Comparison of ENCODE assay signal across 18 cellular contexts in the genomic region with DNA sequence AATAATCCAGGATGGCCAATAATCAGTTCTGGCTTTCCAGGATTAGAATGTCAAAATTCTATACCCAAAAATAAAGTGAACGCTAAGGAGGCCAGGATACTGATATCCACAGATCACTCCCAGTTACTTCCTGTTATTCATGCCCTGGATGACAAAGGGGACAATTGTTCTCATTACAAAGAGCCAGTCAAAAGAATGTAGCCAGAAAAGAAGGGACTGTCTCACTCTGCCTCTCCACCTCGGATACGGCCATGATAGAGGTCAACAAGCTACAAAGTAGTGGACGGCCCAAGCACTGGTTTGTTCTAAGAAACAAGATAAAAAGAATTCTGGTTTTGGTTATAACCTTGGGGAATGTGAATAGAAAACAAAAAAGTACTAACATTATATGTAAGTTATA.
DNase-seq lines count a peak whose midpoint lies in the region; ATAC-seq and TF ChIP-seq lines count a peak whose summit lies in the region.
"Had no signal": no experiment of that assay in that cellular context is flagged by ENCODE, and none has a peak within 500 bp of the region (broad histone marks: within the 10 kb centered on the region; RNA-seq: fewer than 3 reads in every experiment).

No MANE protein-coding gene starts in this region.

- peaks cover 10% of the 10 kb centered on the region; the same call in 1 of the 2 replicates for H3K4me1 ChIP-seq in HUES48 (ENCODE audit: control insufficient read depth, insufficient read depth, low read length)

- no peaks in the 10 kb centered on the region for H3K27me3 ChIP-seq in HUES48 (ENCODE audit: control insufficient read depth, insufficient read depth, low read length)

- no peak for ATAC-seq in GM21367 (IDR thresholded peaks at IDR 0.05; ENCODE audit: unreplicated experiment)
- ATAC-seq in GM19463 (IDR thresholded peaks at IDR 0.05; ENCODE audit: unreplicated experiment), result no peak
- no peak for ATAC-seq in GM18498 (IDR thresholded peaks at IDR 0.05; ENCODE audit: unreplicated experiment)
- ATAC-seq: activated T-cell treated with anti-CD3 and anti-CD28 coated beads, Interleukin-2, amount 50 U/mL, for 72 hours had no signal

- H3K4me1 Mint-ChIP-seq in chondrocyte (ENCODE audit: low read depth), result peaks cover 2% of the 10 kb centered on the region
- H3K4me1 Mint-ChIP-seq: activated CD4-positive, alpha-beta memory T cell treated with anti-CD3 and anti-CD28 coated beads, Interleukin-2, amount 10 ng/mL, durations not matched to agents 7 days and 5 days; central memory CD8-positive, alpha-beta T cell had no signal

- DNase-seq in chondrocyte (ENCODE audit: low spot score) (no peak), lung microvascular endothelial cell (ENCODE audit: low read depth in 2 of 2) (peak; percentile 20 to 65), substantia nigra (lab: John Stamatoyannopoulos, UW) (peak in 11 of 49 donors; percentile 7 to 60 (median 16))
- no peak for DNase-seq in stimulated activated CD8-positive, alpha-beta memory T cell treated with anti-CD3 and anti-CD28 coated beads, Interleukin-4, amount 100 ng/mL, for 48 hours
- DNase-seq: activated CD4-positive, alpha-beta memory T cell treated with anti-CD3 and anti-CD28 coated beads, Interleukin-2, amount 10 ng/mL, durations not matched to agents 7 days and 5 days; activated T-cell treated with anti-CD3 and anti-CD28 coated beads, Interleukin-2, amount 50 U/mL, for 72 hours; DMS53; islet precursor cell; MM.1S; NCI-H2029; NCI-H510A; stimulated activated CD4-positive, alpha-beta T cell treated with anti-CD3 and anti-CD28 coated beads, Interleukin-15, amount 100 ng/mL, for 24 hours had no signal

- H3K4me3 ChIP-seq in HUES48 (ENCODE audit: low read depth, low read length), result no peak overlapping the region

- H3K27ac Mint-ChIP-seq in chondrocyte (ENCODE audit: unreplicated experiment), result peak overlapping the region; percentile 54
- H3K27ac Mint-ChIP-seq: activated CD4-positive, alpha-beta memory T cell treated with anti-CD3 and anti-CD28 coated beads, Interleukin-2, amount 10 ng/mL, durations not matched to agents 7 days and 5 days; activated T-cell treated with anti-CD3 and anti-CD28 coated beads, Interleukin-2, amount 50 U/mL, for 72 hours; B cell had no signal

- H3K27ac ChIP-seq in HUES48 (ENCODE audit: low read depth, low read length), result peak overlapping the region; percentile 5
- H3K27ac ChIP-seq in substantia nigra (ENCODE audit: low read depth, low read length, poor library complexity, severe bottlenecking), result peak overlapping the region; percentile 44

- no peaks in the 10 kb centered on the region for H3K9me3 ChIP-seq in HUES48 (ENCODE audit: control insufficient read depth, insufficient read depth, low read length)

- H3K9ac ChIP-seq in HUES48 (ENCODE audit: low read depth, low read length), result no peak overlapping the region

- no peak overlapping the region for H3K4me3 Mint-ChIP-seq in chondrocyte (ENCODE audit: unreplicated experiment)
- H3K4me3 Mint-ChIP-seq: activated CD4-positive, alpha-beta memory T cell treated with anti-CD3 and anti-CD28 coated beads, Interleukin-2, amount 10 ng/mL, durations not matched to agents 7 days and 5 days; activated T-cell treated with anti-CD3 and anti-CD28 coated beads, Interleukin-2, amount 50 U/mL, for 72 hours; B cell; central memory CD8-positive, alpha-beta T cell had no signal

- H3K36me3 Mint-ChIP-seq in chondrocyte (ENCODE audit: low read depth), result no peaks in the 10 kb centered on the region

- no peaks in the 10 kb centered on the region for H3K36me3 ChIP-seq in HUES48 (ENCODE audit: control insufficient read depth, insufficient read depth, low read length)

- peaks cover 8% of the 10 kb centered on the region for H3K9me3 Mint-ChIP-seq in chondrocyte (ENCODE audit: low read depth)
- H3K9me3 Mint-ChIP-seq: central memory CD8-positive, alpha-beta T cell had no signal

- TF ChIP-seq CTCF in chondrocyte (IDR thresholded peaks at IDR 0.05), result no peak

- H3K27me3 Mint-ChIP-seq in chondrocyte (ENCODE audit: low read depth), result no peaks in the 10 kb centered on the region
- H3K27me3 Mint-ChIP-seq: activated CD4-positive, alpha-beta memory T cell treated with anti-CD3 and anti-CD28 coated beads, Interleukin-2, amount 10 ng/mL, durations not matched to agents 7 days and 5 days; B cell; central memory CD8-positive, alpha-beta T cell had no signal

Comparison
In these comparisons a context has a peak if more than half of its experiments do, and no peak if none do; other contexts are left out.
1. DNase-seq: peak in lung microvascular endothelial cell (2 of 2); none in chondrocyte (single experiment) and stimulated activated CD8-positive, alpha-beta memory T cell treated with anti-CD3 and anti-CD28 coated beads, Interleukin-4, amount 100 ng/mL, for 48 hours (single experiment).